1 cellular context compared by ENCODE assay signal in the genomic region with DNA sequence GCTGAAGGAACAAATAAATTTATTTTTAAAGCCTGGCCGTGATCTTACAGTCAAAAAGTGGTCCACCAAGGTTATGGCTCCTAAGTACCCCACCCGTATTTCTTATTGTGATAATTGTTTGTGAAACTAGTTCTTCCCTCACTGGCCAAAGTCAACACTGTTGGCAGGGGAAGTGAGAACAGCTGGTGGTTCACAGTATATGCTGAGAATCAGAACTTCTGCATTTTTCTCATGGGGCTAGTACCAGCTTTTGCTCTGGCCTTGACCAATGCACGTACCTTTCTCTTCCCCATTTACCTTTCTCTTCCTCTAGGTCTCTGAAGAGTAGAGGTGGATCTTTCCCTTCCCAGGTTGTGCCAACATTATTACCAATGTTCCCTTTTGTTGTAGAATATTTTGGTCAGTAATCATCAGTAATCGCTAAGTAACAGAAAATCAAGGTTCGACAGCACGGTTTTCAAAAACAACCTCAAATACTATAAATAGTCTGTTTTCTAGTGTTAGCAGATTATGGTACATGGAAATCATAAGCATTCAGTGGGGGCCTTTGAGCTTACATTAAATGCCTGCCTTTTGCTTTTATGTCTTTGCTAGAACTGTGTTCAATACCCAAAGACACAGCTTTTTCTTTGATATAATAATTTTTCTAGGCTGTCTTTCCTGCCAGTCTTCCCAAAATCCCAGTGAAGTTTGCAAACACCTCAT.
TF ChIP-seq lines count a peak whose summit lies in the region.

No MANE protein-coding gene starts in this region.

TF ChIP-seq in A549, 52 proteins besides CTCF, POLR2A, EP300 and RAD21 (continued from another document):
- TF ChIP-seq, protein P1, sequence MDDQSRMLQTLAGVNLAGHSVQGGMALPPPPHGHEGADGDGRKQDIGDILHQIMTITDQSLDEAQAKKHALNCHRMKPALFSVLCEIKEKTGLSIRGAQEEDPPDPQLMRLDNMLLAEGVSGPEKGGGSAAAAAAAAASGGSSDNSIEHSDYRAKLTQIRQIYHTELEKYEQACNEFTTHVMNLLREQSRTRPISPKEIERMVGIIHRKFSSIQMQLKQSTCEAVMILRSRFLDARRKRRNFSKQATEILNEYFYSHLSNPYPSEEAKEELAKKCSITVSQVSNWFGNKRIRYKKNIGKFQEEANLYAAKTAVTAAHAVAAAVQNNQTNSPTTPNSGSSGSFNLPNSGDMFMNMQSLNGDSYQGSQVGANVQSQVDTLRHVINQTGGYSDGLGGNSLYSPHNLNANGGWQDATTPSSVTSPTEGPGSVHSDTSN (IDR thresholded peaks at IDR 0.05) = no peak
- no peak for TF ChIP-seq NPAS2 (CRISPR knock-in tag; IDR thresholded peaks at IDR 0.05; ENCODE audit: borderline replicate concordance)
- no peak for TF ChIP-seq GATA3 (IDR thresholded peaks at IDR 0.05; ENCODE audit: borderline replicate concordance)
- TF ChIP-seq FOXS1 (CRISPR knock-in tag; IDR thresholded peaks at IDR 0.05) = no peak
